Comparison of ENCODE assay signal across 8 cellular contexts in the genomic region with DNA sequence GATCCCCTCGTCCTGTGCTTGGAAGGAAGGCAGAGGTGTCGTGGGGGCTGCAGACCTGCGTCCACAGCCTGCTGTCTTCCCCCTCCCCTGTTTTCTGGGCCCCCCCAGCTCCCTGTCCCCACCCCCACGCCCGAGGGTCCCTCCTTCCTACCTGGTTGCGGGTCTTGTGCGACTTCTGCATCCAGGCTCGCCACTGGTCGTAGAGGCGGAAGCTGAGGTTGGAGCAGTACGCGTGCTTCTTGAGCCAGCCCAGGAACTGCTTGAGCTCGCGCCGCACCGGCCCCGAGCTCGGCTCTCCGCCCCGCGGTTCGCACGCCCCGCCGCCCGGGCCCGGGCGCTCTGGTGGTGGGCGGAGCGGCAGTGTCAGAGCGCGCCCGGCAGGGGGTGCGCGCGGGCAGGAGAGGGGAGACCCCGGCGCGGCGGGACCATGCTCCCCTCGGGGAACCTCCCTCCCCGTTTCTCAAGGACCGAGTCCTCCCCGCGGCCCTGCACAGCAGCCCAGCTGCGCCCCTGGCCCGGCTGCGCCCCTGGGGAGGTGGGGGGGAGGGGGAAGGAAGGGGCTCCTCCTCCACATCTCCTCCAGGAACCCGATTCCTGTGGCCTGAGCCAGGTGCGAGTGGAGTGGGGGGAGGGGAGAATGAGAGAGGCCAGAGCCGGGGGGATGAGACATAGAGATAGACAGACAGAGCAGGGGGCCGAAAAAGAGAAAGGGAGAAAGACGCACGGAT. TPM values are rescaled to one million over a fixed set of nuclear protein-coding genes. Genes with fewer than 3 reads are reported as not detected.
DNase-seq lines count a peak whose midpoint lies in the region; ATAC-seq and TF ChIP-seq lines count a peak whose summit lies in the region.

No MANE protein-coding gene starts in this region.

- no peaks in the 10 kb centered on the region for H3K9me3 ChIP-seq in PC-9 (ENCODE audit: insufficient read depth, low read depth)

- H3K27ac Mint-ChIP-seq in activated T-cell treated with anti-CD3 and anti-CD28 coated beads, Interleukin-2, amount 50 U/mL, for 72 hours = no peak overlapping the region
- peak overlapping the region in 1 of 2 donors; percentile 86 for H3K27ac Mint-ChIP-seq in natural killer cell treated with Interleukin-12 subunit alpha and Interleukin-12 subunit beta and Interleukin-15 and Interleukin-18, amount 100 ng/mL, for 72 hours

- intact Hi-C loops in PC-9 (cut with micrococcal nuclease; ENCODE audit: unreplicated experiment) = loop anchor here (5.0 kb wide), 1 partner anchor 253 kb away; no protein-coding TSS in a partner anchor

- peak overlapping the region; percentile 74 to 87 for H3K4me3 Mint-ChIP-seq in activated T-cell treated with anti-CD3 and anti-CD28 coated beads, Interleukin-2, amount 50 U/mL, for 72 hours
- peak overlapping the region; percentile 79 for H3K4me3 Mint-ChIP-seq in natural killer cell treated with Interleukin-12 subunit alpha and Interleukin-12 subunit beta and Interleukin-15 and Interleukin-18, amount 100 ng/mL, for 72 hours

- peak overlapping the region; percentile 54; the same call in 1 of the 2 replicates for H3K4me3 ChIP-seq in PC-9
- peak overlapping the region; percentile 27 for H3K4me3 ChIP-seq in fibroblast of mammary gland (ENCODE audit: control insufficient read depth, low read depth, low read length)

- no peaks in the 10 kb centered on the region for H3K27me3 ChIP-seq in PC-9 (ENCODE audit: insufficient read depth, low read depth)

- CTCF ChIA-PET in PC-9 (lab: Charles Lee) = interaction anchor here (0.6 to 1.6 kb wide), 4 partner anchors 87 to 344 kb away, joined by 3 to 6 read pairs (median 5); no protein-coding TSS in a partner anchor

- POLR2A ChIA-PET in PC-9 (lab: Charles Lee; ENCODE audit: unreplicated experiment) = interaction anchor here (0.6 kb wide), 1 partner anchor 16 kb away, joined by 7 read pairs; no protein-coding TSS in a partner anchor

- peaks cover 40% of the 10 kb centered on the region for H3K4me1 Mint-ChIP-seq in activated T-cell treated with anti-CD3 and anti-CD28 coated beads, Interleukin-2, amount 50 U/mL, for 72 hours (ENCODE audit: low read depth)
- peaks cover 24 to 26% of the 10 kb centered on the region in 2 donors for H3K4me1 Mint-ChIP-seq in natural killer cell treated with Interleukin-12 subunit alpha and Interleukin-12 subunit beta and Interleukin-15 and Interleukin-18, amount 100 ng/mL, for 72 hours (ENCODE audit: low read depth in 2 of 2)

- H3K9me3 Mint-ChIP-seq in activated T-cell treated with anti-CD3 and anti-CD28 coated beads, Interleukin-2, amount 50 U/mL, for 72 hours = no peaks in the 10 kb centered on the region
- H3K9me3 Mint-ChIP-seq in natural killer cell treated with Interleukin-12 subunit alpha and Interleukin-12 subunit beta and Interleukin-15 and Interleukin-18, amount 100 ng/mL, for 72 hours = no peaks in the 10 kb centered on the region

- peak; percentile 92 for TF ChIP-seq CTCF in GM10266 (IDR thresholded peaks at IDR 0.05; ENCODE audit: control insufficient read depth, insufficient read depth, low read depth, missing control alignments)
- TF ChIP-seq CTCF in PC-9 (conservative IDR thresholded peaks at IDR 0.05) = peak; percentile 88
- TF ChIP-seq CTCF in fibroblast of mammary gland (conservative IDR thresholded peaks at IDR 0.05; ENCODE audit: control insufficient read depth, insufficient read depth, low read depth, low read length) = no peak

- H3K4me2 ChIP-seq in PC-9 = peak overlapping the region; percentile 80

- no peaks in the 10 kb centered on the region; the same call in 1 of the 2 replicates for H3K36me3 ChIP-seq in PC-9 (ENCODE audit: low read depth)

- no peaks in the 10 kb centered on the region for H4K20me1 ChIP-seq in PC-9 (ENCODE audit: insufficient read depth)

- no peak overlapping the region for H3K27ac ChIP-seq in PC-9

- no TSS peak for BruUV-seq in PC-9 (replicated peaks; lab: Mats Ljungman, UMichigan)

- H3K27me3 Mint-ChIP-seq in activated T-cell treated with anti-CD3 and anti-CD28 coated beads, Interleukin-2, amount 50 U/mL, for 72 hours (ENCODE audit: low read depth) = peaks cover 9% of the 10 kb centered on the region
- peaks cover 0 to 4% of the 10 kb centered on the region in 2 donors for H3K27me3 Mint-ChIP-seq in natural killer cell treated with Interleukin-12 subunit alpha and Interleukin-12 subunit beta and Interleukin-15 and Interleukin-18, amount 100 ng/mL, for 72 hours

- peaks cover 13% of the 10 kb centered on the region; the same call in 1 of the 2 replicates for H3K4me1 ChIP-seq in PC-9 (replicated peaks; ENCODE audit: insufficient read depth)

- no peaks in the 10 kb centered on the region for H3K9me2 ChIP-seq in PC-9 (ENCODE audit: insufficient read depth)

- peaks cover 49% of the 10 kb centered on the region; the same call in 1 of the 2 replicates for H3F3A ChIP-seq in PC-9 (ENCODE audit: insufficient read depth, low read depth)

- H3K36me3 Mint-ChIP-seq in activated T-cell treated with anti-CD3 and anti-CD28 coated beads, Interleukin-2, amount 50 U/mL, for 72 hours (ENCODE audit: insufficient read depth in 2 of 2) = peaks cover 0 to 2% of the 10 kb centered on the region in 2 donors
- no peaks in the 10 kb centered on the region for H3K36me3 Mint-ChIP-seq in natural killer cell treated with Interleukin-12 subunit alpha and Interleukin-12 subunit beta and Interleukin-15 and Interleukin-18, amount 100 ng/mL, for 72 hours

- H3K79me2 ChIP-seq in PC-9 (ENCODE audit: low read depth) = peaks cover 14% of the 10 kb centered on the region; the same call in 1 of the 2 replicates

- peak overlapping the region; percentile 61 for H2AFZ ChIP-seq in PC-9

- peak; percentile 65 to 74 for ATAC-seq in activated T-cell treated with anti-CD3 and anti-CD28 coated beads, Interleukin-2, amount 50 U/mL, for 72 hours (replicated peaks in 1 of 2)
- ATAC-seq in natural killer cell treated with Interleukin-12 subunit alpha and Interleukin-12 subunit beta and Interleukin-15 and Interleukin-18, amount 100 ng/mL, for 72 hours = peak; percentile 81 to 89

- DNase-seq in GM10266 (ENCODE audit: extremely low spot score) = peak; percentile 97
- peak; percentile 81 for DNase-seq in HPDE6-E6E7 (ENCODE audit: extremely low spot score)
- DNase-seq in PC-9 = peak; percentile 54 to 71
- DNase-seq in activated T-cell treated with anti-CD3 and anti-CD28 coated beads, Interleukin-2, amount 50 U/mL, for 72 hours = peak; percentile 82 to 88
- DNase-seq in fibroblast of mammary gland (ENCODE audit: low read depth) = peak; percentile 70
- DNase-seq in natural killer cell treated with Interleukin-12 subunit alpha and Interleukin-12 subunit beta and Interleukin-15 and Interleukin-18, amount 100 ng/mL, for 72 hours (ENCODE audit: low spot score) = peak; percentile 75
- DNase-seq in stimulated activated naive CD4-positive, alpha-beta T cell treated with Interleukin-2 at 50 U/mL for 16 hours (lab: John Stamatoyannopoulos, UW) = peak; percentile 60
- no peak for DNase-seq in occipital lobe (lab: John Stamatoyannopoulos, UW)

RNA-seq across cellular contexts. Expression of gene REX1BD, which starts 5.7 kb away (rescaled TPM):
- total RNA-seq in PC-9 (2021) (44.8 and 64.3 TPM in 2 replicates), occipital lobe (20.0 TPM)
- 10 to 100 TPM; 46.2 to 59.5 TPM for total RNA-seq in activated T-cell treated with anti-CD3 and anti-CD28 coated beads, Interleukin-2, amount 50 U/mL, for 72 hours
- 100 to 1,000 TPM in 1 of 2 donors, 10 to 100 TPM in 1; 81.5 to 104 TPM for total RNA-seq in natural killer cell treated with Interleukin-12 subunit alpha and Interleukin-12 subunit beta and Interleukin-15 and Interleukin-18, amount 100 ng/mL, for 72 hours

RNA-seq across cellular contexts. Expression of gene CRLF1, which starts 12.3 kb away (rescaled TPM):
- total RNA-seq in PC-9 (2021) = 0.46 and 2.8 TPM in 2 replicates
- total RNA-seq in activated T-cell treated with anti-CD3 and anti-CD28 coated beads, Interleukin-2, amount 50 U/mL, for 72 hours = not detected
- total RNA-seq in natural killer cell treated with Interleukin-12 subunit alpha and Interleukin-12 subunit beta and Interleukin-15 and Interleukin-18, amount 100 ng/mL, for 72 hours = not detected
- total RNA-seq in occipital lobe = 0.94 TPM

RNA-seq across cellular contexts. Expression of gene TMEM59L, which starts 18.4 kb away (rescaled TPM):
- total RNA-seq in PC-9 (2021) (0.65 and 2.5 TPM in 2 replicates), occipital lobe (34.5 TPM)
- total RNA-seq in activated T-cell treated with anti-CD3 and anti-CD28 coated beads, Interleukin-2, amount 50 U/mL, for 72 hours = 1 to 10 TPM in 1 of 2 donors, under 1 TPM in 1; 0.49 to 2.0 TPM
- total RNA-seq in natural killer cell treated with Interleukin-12 subunit alpha and Interleukin-12 subunit beta and Interleukin-15 and Interleukin-18, amount 100 ng/mL, for 72 hours = not detected

RNA-seq across cellular contexts. Expression of gene UBA52, which starts 22.6 kb away (rescaled TPM):
- total RNA-seq in PC-9 (2021) (1,141 and 1,151 TPM in 2 replicates), occipital lobe (530 TPM)
- total RNA-seq in activated T-cell treated with anti-CD3 and anti-CD28 coated beads, Interleukin-2, amount 50 U/mL, for 72 hours = 1,000 to 10,000 TPM; 1,602 TPM
- 1,000 to 10,000 TPM; 1,148 to 1,390 TPM for total RNA-seq in natural killer cell treated with Interleukin-12 subunit alpha and Interleukin-12 subunit beta and Interleukin-15 and Interleukin-18, amount 100 ng/mL, for 72 hours

RNA-seq across cellular contexts. Expression of gene KXD1, which starts 36.6 kb away (rescaled TPM):
- total RNA-seq in PC-9 (2021) (97.0 and 101 TPM in 2 replicates), occipital lobe (16.4 TPM)
- total RNA-seq in activated T-cell treated with anti-CD3 and anti-CD28 coated beads, Interleukin-2, amount 50 U/mL, for 72 hours = 100 to 1,000 TPM; 127 to 139 TPM
- total RNA-seq in natural killer cell treated with Interleukin-12 subunit alpha and Interleukin-12 subunit beta and Interleukin-15 and Interleukin-18, amount 100 ng/mL, for 72 hours = 100 to 1,000 TPM; 105 to 144 TPM

Comparison
In these comparisons a context has a peak if more than half of its experiments do, and no peak if none do; other contexts are left out.
1. RNA of gene TMEM59L, which starts 18.4 kb away (total RNA-seq): 34.5 TPM in occipital lobe (single experiment); 0.49 to 2.0 TPM in activated T-cell treated with anti-CD3 and anti-CD28 coated beads, Interleukin-2, amount 50 U/mL, for 72 hours, 0.65 to 2.5 TPM in PC-9 and not detected in natural killer cell treated with Interleukin-12 subunit alpha and Interleukin-12 subunit beta and Interleukin-15 and Interleukin-18, amount 100 ng/mL, for 72 hours; every median in the first group is over 10 times any median in the second.